ENCODE assay signal across 9 cellular contexts in genomic region chr16:588889-589657, GRCh38. TPM values are rescaled to one million over a fixed set of nuclear protein-coding genes. Genes with fewer than 3 reads are reported as not detected.
A peak's percentile ranks its signal among the peaks of the same experiment; 100 is the strongest.
DNase-seq lines count a peak whose midpoint lies in the region; ATAC-seq and TF ChIP-seq lines count a peak whose summit lies in the region.
"Had no signal": no experiment of that assay in that cellular context is flagged by ENCODE, and none has a peak within 500 bp of the region (broad histone marks: within the 10 kb centered on the region; RNA-seq: fewer than 3 reads in every experiment).

No MANE protein-coding gene starts in this region.

- no peak for TF ChIP-seq CTCF in CD4-positive, alpha-beta T cell (IDR thresholded peaks at IDR 0.05)
- no peak for TF ChIP-seq CTCF in lower lobe of right lung (IDR thresholded peaks at IDR 0.05)

- no peaks in the 10 kb centered on the region for H3K36me3 ChIP-seq in duodenal mucosa (ENCODE audit: control insufficient read depth in 1 of 2, insufficient read depth in 2 of 2, low read length in 2 of 2)
- H3K36me3 ChIP-seq in lower lobe of right lung = no peaks in the 10 kb centered on the region

- H3K27me3 Mint-ChIP-seq in CD4-positive, alpha-beta T cell = no peaks in the 10 kb centered on the region
- no peaks in the 10 kb centered on the region for H3K27me3 Mint-ChIP-seq in activated CD4-positive, alpha-beta memory T cell treated with anti-CD3 and anti-CD28 coated beads, Interleukin-2, amount 10 ng/mL, durations not matched to agents 7 days and 5 days

- peak overlapping the region; percentile 95 for H3K27ac Mint-ChIP-seq in CD4-positive, alpha-beta T cell
- peak overlapping the region; percentile 99 for H3K27ac Mint-ChIP-seq in activated CD4-positive, alpha-beta memory T cell treated with anti-CD3 and anti-CD28 coated beads, Interleukin-2, amount 10 ng/mL, durations not matched to agents 7 days and 5 days

- peak; percentile 69 for ATAC-seq in CD4-positive, alpha-beta T cell (ENCODE audit: poor library complexity)
- ATAC-seq in GM19452 (IDR thresholded peaks at IDR 0.05; ENCODE audit: unreplicated experiment) (peak; percentile 70), HG03571 (IDR thresholded peaks at IDR 0.05; ENCODE audit: unreplicated experiment) (peak; percentile 59), lower lobe of right lung (peak; percentile 89 to 90)

- no peaks in the 10 kb centered on the region for H3K9me3 Mint-ChIP-seq in CD4-positive, alpha-beta T cell
- no peaks in the 10 kb centered on the region for H3K9me3 Mint-ChIP-seq in activated CD4-positive, alpha-beta memory T cell treated with anti-CD3 and anti-CD28 coated beads, Interleukin-2, amount 10 ng/mL, durations not matched to agents 7 days and 5 days

- no peaks in the 10 kb centered on the region for H3K27me3 ChIP-seq in CD4-positive, alpha-beta T cell (ENCODE audit: control insufficient read depth, insufficient read depth, low read length)
- peaks cover 3 to 6% of the 10 kb centered on the region in 2 donors for H3K27me3 ChIP-seq in duodenal mucosa (ENCODE audit: control insufficient read depth in 1 of 2, insufficient read depth in 2 of 2, low read length in 2 of 2)
- no peaks in the 10 kb centered on the region for H3K27me3 ChIP-seq in lower lobe of right lung (ENCODE audit: low read depth)

- peaks cover 16% of the 10 kb centered on the region for H3K4me1 Mint-ChIP-seq in CD4-positive, alpha-beta T cell (ENCODE audit: low read depth)
- peaks cover 28% of the 10 kb centered on the region for H3K4me1 Mint-ChIP-seq in activated CD4-positive, alpha-beta memory T cell treated with anti-CD3 and anti-CD28 coated beads, Interleukin-2, amount 10 ng/mL, durations not matched to agents 7 days and 5 days

- peak overlapping the region; percentile 99 for H3K4me3 Mint-ChIP-seq in CD4-positive, alpha-beta T cell
- H3K4me3 Mint-ChIP-seq in activated CD4-positive, alpha-beta memory T cell treated with anti-CD3 and anti-CD28 coated beads, Interleukin-2, amount 10 ng/mL, durations not matched to agents 7 days and 5 days = peak overlapping the region; percentile 82

- DNase-seq in CD4-positive, alpha-beta T cell = peak; percentile 96 to 99 (median 98)
- DNase-seq in NCI-H82 (lab: John Stamatoyannopoulos, UW) (peak; percentile 96), lower lobe of right lung (peak; percentile 97)
- peak; percentile 98 for DNase-seq in activated CD4-positive, alpha-beta memory T cell treated with anti-CD3 and anti-CD28 coated beads, Interleukin-2, amount 10 ng/mL, durations not matched to agents 7 days and 5 days
- DNase-seq in stimulated activated CD4-positive, alpha-beta T cell treated with anti-CD3 and anti-CD28 coated beads, Interleukin-4, amount 100 ng/mL, for 48 hours (ENCODE audit: low read depth in 2 of 2) = peak; percentile 96 to 98

- peak overlapping the region; percentile 81 to 83 for H3K4me3 ChIP-seq in duodenal mucosa (ENCODE audit: low read depth in 1 of 2, low read length in 2 of 2)
- H3K4me3 ChIP-seq in lower lobe of right lung = peak overlapping the region; percentile 81

- peak overlapping the region; percentile 76 to 88 for H3K9ac ChIP-seq in duodenal mucosa (ENCODE audit: low read depth in 1 of 2, low read length in 2 of 2)

- H3K36me3 Mint-ChIP-seq in CD4-positive, alpha-beta T cell (ENCODE audit: low read depth) = peaks cover 17% of the 10 kb centered on the region
- peaks cover 2% of the 10 kb centered on the region for H3K36me3 Mint-ChIP-seq in activated CD4-positive, alpha-beta memory T cell treated with anti-CD3 and anti-CD28 coated beads, Interleukin-2, amount 10 ng/mL, durations not matched to agents 7 days and 5 days (ENCODE audit: low read depth)

- intact Hi-C loops in CD4-positive, alpha-beta T cell (cut with DNase I, micrococcal nuclease) = loop anchor here (1.0 to 2.0 kb wide), 5 partner anchors 19 to 720 kb away; partner anchors contain the start of genes METTL26 (in 2 of the 2), CAPN15 (in 1 of the 2) and UBE2I (in 1 of the 2)
- intact Hi-C loops in lower lobe of right lung (cut with DNase I) = no loop called here

- POLR2A ChIA-PET in CD4-positive, alpha-beta T cell (lab: Charles Lee) = interaction anchor here (0.8 to 2.7 kb wide), 8 partner anchors 9 to 199 kb away, joined by 3 to 18 read pairs (median 4); partner anchors contain the start of genes CAPN15, CHTF18, DECR2 and METTL26
- POLR2A ChIA-PET in activated CD4-positive, alpha-beta memory T cell treated with anti-CD3 and anti-CD28 coated beads, Interleukin-2, amount 10 ng/mL, durations not matched to agents 7 days and 5 days (lab: Charles Lee) = interaction anchor here (0.8 to 2.2 kb wide), 11 partner anchors 10 to 164 kb away, joined by 3 to 15 read pairs (median 6); partner anchors contain the start of genes METTL26, PIGQ and RAB11FIP3

- H3K9me3 ChIP-seq in CD4-positive, alpha-beta T cell (ENCODE audit: control insufficient read depth, low read length) = no peaks in the 10 kb centered on the region
- no peaks in the 10 kb centered on the region for H3K9me3 ChIP-seq in duodenal mucosa (ENCODE audit: control insufficient read depth in 1 of 2, low read length in 2 of 2)
- H3K9me3 ChIP-seq in lower lobe of right lung = no peaks in the 10 kb centered on the region

- H3K4me1 ChIP-seq in duodenal mucosa (ENCODE audit: control insufficient read depth in 1 of 2, insufficient read depth in 2 of 2, low read length in 2 of 2) = peaks cover 37 to 51% of the 10 kb centered on the region in 2 donors
- H3K4me1 ChIP-seq in lower lobe of right lung = peaks cover 59% of the 10 kb centered on the region

- H3K27ac ChIP-seq in CD4-positive, alpha-beta T cell (ENCODE audit: low read depth, low read length) = peak overlapping the region; percentile 84
- H3K27ac ChIP-seq in duodenal mucosa (ENCODE audit: low read depth, low read length) = peak overlapping the region; percentile 97
- peak overlapping the region; percentile 98 for H3K27ac ChIP-seq in lower lobe of right lung

- CTCF ChIA-PET in CD4-positive, alpha-beta T cell (lab: Charles Lee) = interaction anchor here (1.0 to 1.6 kb wide), 3 partner anchors 10 to 152 kb away, joined by 3 to 8 read pairs (median 3); partner anchors contain the start of genes CIAO3 and METTL26
- CTCF ChIA-PET in activated CD4-positive, alpha-beta memory T cell treated with anti-CD3 and anti-CD28 coated beads, Interleukin-2, amount 10 ng/mL, durations not matched to agents 7 days and 5 days (lab: Charles Lee) = interaction anchor here (0.7 to 1.3 kb wide), 2 partner anchors 11 to 59 kb away, joined by 3 read pairs; no protein-coding TSS in a partner anchor

RNA-seq across cellular contexts. Expression of gene RAB40C, which starts 0.8 kb away (rescaled TPM):
- total RNA-seq in CD4-positive, alpha-beta T cell = 1 to 10 TPM; 8.9 to 9.5 TPM
- 10 to 100 TPM; 12.2 to 14.2 TPM for total RNA-seq in activated CD4-positive, alpha-beta memory T cell treated with anti-CD3 and anti-CD28 coated beads, Interleukin-2, amount 10 ng/mL, durations not matched to agents 7 days and 5 days
- 40.1 TPM for total RNA-seq in lower lobe of right lung

RNA-seq across cellular contexts. Expression of gene PIGQ, which starts 19.3 kb away (rescaled TPM):
- total RNA-seq in CD4-positive, alpha-beta T cell = 10 to 100 TPM; 22.8 to 27.0 TPM
- total RNA-seq in activated CD4-positive, alpha-beta memory T cell treated with anti-CD3 and anti-CD28 coated beads, Interleukin-2, amount 10 ng/mL, durations not matched to agents 7 days and 5 days = 10 to 100 TPM; 33.7 to 35.1 TPM
- total RNA-seq in lower lobe of right lung = 68.9 TPM

RNA-seq across cellular contexts. Expression of gene NHLRC4, which starts 22.3 kb away (rescaled TPM):
- under 1 TPM; 0.45 to 0.55 TPM for total RNA-seq in CD4-positive, alpha-beta T cell
- total RNA-seq in activated CD4-positive, alpha-beta memory T cell treated with anti-CD3 and anti-CD28 coated beads, Interleukin-2, amount 10 ng/mL, durations not matched to agents 7 days and 5 days = 1 to 10 TPM; 2.3 to 2.6 TPM
- 2.7 TPM for total RNA-seq in lower lobe of right lung

RNA-seq across cellular contexts. Expression of gene PRR35, which starts 28.9 kb away (rescaled TPM):
- total RNA-seq in CD4-positive, alpha-beta T cell = not detected
- total RNA-seq in activated CD4-positive, alpha-beta memory T cell treated with anti-CD3 and anti-CD28 coated beads, Interleukin-2, amount 10 ng/mL, durations not matched to agents 7 days and 5 days = not detected
- total RNA-seq in lower lobe of right lung = not detected
- total RNA-seq: subcutaneous adipose tissue had no signal

RNA-seq across cellular contexts. Expression of gene WFIKKN1, which starts 41.7 kb away (rescaled TPM):
- under 1 TPM; 0.64 to 0.99 TPM for total RNA-seq in CD4-positive, alpha-beta T cell
- under 1 TPM; 0.10 to 0.13 TPM for total RNA-seq in activated CD4-positive, alpha-beta memory T cell treated with anti-CD3 and anti-CD28 coated beads, Interleukin-2, amount 10 ng/mL, durations not matched to agents 7 days and 5 days
- total RNA-seq in lower lobe of right lung = 1.2 TPM

Comparison
In these comparisons a context has a peak if more than half of its experiments do, and no peak if none do; other contexts are left out.
1. Peak in every context shown above with its lines: DNase-seq, ATAC-seq, H3K4me3 ChIP-seq and H3K27ac ChIP-seq.